ENCODE assay signal across 15 cellular contexts in the genomic region with DNA sequence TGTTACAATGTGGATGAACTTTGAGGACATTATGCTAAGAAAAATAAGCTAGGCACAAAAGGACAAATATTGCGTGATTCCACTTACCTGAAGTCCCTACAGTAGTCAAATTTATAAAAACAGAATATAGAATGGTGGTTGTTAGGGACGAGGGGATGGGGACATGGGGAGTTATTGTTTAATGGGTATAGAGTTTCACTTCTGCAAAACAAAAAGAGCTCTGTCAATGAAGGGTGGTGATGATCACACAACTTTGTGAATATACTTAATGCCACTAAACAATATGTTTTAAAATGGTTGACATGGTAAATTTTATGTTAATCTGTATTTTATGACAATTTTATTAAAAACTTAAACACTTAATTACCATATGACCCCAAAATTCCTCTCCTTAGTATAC. TPM values are rescaled to one million over a fixed set of nuclear protein-coding genes. Genes with fewer than 3 reads are reported as not detected.
A peak's percentile ranks its signal among the peaks of the same experiment; 100 is the strongest.
DNase-seq lines count a peak whose midpoint lies in the region; ATAC-seq and TF ChIP-seq lines count a peak whose summit lies in the region.
"Had no signal": no experiment of that assay in that cellular context is flagged by ENCODE, and none has a peak within 500 bp of the region (broad histone marks: within the 10 kb centered on the region; RNA-seq: fewer than 3 reads in every experiment).

No MANE protein-coding gene starts in this region.

- no peak overlapping the region for H2AFZ ChIP-seq in PC-3 (ENCODE audit: low read length)

- no TSS peak for BruUV-seq in PC-3 (replicated peaks; lab: Mats Ljungman, UMichigan)

- peak; percentile 58 for ATAC-seq in GM18868 (IDR thresholded peaks at IDR 0.05; ENCODE audit: unreplicated experiment)
- peak; percentile 52 for ATAC-seq in GM21576 (IDR thresholded peaks at IDR 0.05; ENCODE audit: unreplicated experiment)
- ATAC-seq in HG03457 (IDR thresholded peaks at IDR 0.05; ENCODE audit: unreplicated experiment), result peak; percentile 71
- no peak for ATAC-seq in PC-3
- no peak for ATAC-seq in HG02763 (IDR thresholded peaks at IDR 0.05; ENCODE audit: unreplicated experiment)
- ATAC-seq: activated naive CD8-positive, alpha-beta T cell treated with anti-CD3 and anti-CD28 coated beads, Interleukin-2, amount 50 U/mL, for 24 hours had no signal

- no peaks in the 10 kb centered on the region for H3K4me1 ChIP-seq in PC-3 (ENCODE audit: insufficient read depth, low read length)
- H3K4me1 ChIP-seq: tibial artery had no signal

- intact Hi-C loops in PC-3 (cut with micrococcal nuclease), result no loop called here

- 0 out of 2 replicates have a peak, but pooled peaks cover 2% of the 10 kb centered on the region for H4K20me1 ChIP-seq in PC-3 (ENCODE audit: low read length)

- no peak overlapping the region for H3K4me3 ChIP-seq in PC-3 (ENCODE audit: low read length)
- H3K4me3 ChIP-seq: tibial artery had no signal

- DNase-seq in RPMI8226 (peak; percentile 16), hepatic stellate cell (ENCODE audit: low spot score) (no peak), PC-3 (no peak), substantia nigra (lab: John Stamatoyannopoulos, UW) (no peak)
- DNase-seq: activated CD4-positive, CD25-positive, alpha-beta regulatory T cell; activated naive CD8-positive, alpha-beta T cell treated with anti-CD3 and anti-CD28 coated beads, Interleukin-2, amount 50 U/mL, for 24 hours; DMS 273 treated with DMSO at 0.1 percent for 48 hours; mesenchymal stem cell; NCI-H526 treated with DMSO at 0.1 percent for 48 hours; small intestine; tibial artery had no signal

- 0 out of 2 replicates have a peak, but pooled peaks cover 3% of the 10 kb centered on the region for H3K36me3 ChIP-seq in PC-3 (ENCODE audit: low read depth, low read length)

- H3F3A ChIP-seq in PC-3 (ENCODE audit: low read length, unreplicated experiment), result no peaks in the 10 kb centered on the region

- H3K9ac ChIP-seq in PC-3 (ENCODE audit: low read length), result no peak overlapping the region

- POLR2A ChIA-PET in PC-3 (lab: Charles Lee; ENCODE audit: unreplicated experiment), result no interaction called here

- H3K9me2 ChIP-seq in PC-3 (replicated peaks; ENCODE audit: low read length), result no peaks in the 10 kb centered on the region

- H3K79me2 ChIP-seq in PC-3 (ENCODE audit: low read length), result no peaks in the 10 kb centered on the region

- no peaks in the 10 kb centered on the region for H3K27me3 ChIP-seq in PC-3 (ENCODE audit: low read length)
- H3K27me3 ChIP-seq: tibial artery had no signal

- H3K4me2 ChIP-seq in PC-3 (ENCODE audit: low read length), result no peak overlapping the region

- TF ChIP-seq CTCF in PC-3 (conservative IDR thresholded peaks at IDR 0.05; ENCODE audit: low read depth, low read length), result no peak

- H3K27ac ChIP-seq in PC-3 (ENCODE audit: low read length) (no peak overlapping the region), substantia nigra (ENCODE audit: low read depth, low read length, poor library complexity, severe bottlenecking) (no peak overlapping the region)
- H3K27ac ChIP-seq: tibial artery had no signal

- no peaks in the 10 kb centered on the region for H3K9me3 ChIP-seq in PC-3 (ENCODE audit: low read length)
- H3K9me3 ChIP-seq: tibial artery had no signal

- CTCF ChIA-PET in PC-3 (lab: Charles Lee), result no interaction called here

RNA-seq across cellular contexts. Expression of gene INTS4, which starts 26.1 kb away (rescaled TPM):
- 42.2 and 50.8 TPM in 2 replicates for total RNA-seq in PC-3 (2014; rRNA removed)

RNA-seq across cellular contexts. Expression of gene KCTD14, which starts 54.7 kb away (rescaled TPM):
- 1.6 and 3.6 TPM in 2 replicates for total RNA-seq in PC-3 (2014; rRNA removed)

Comparison
In these comparisons a context has a peak if more than half of its experiments do, and no peak if none do; other contexts are left out.
1. ATAC-seq: peak in GM18868 (single experiment), GM21576 (single experiment) and HG03457 (single experiment); none in PC-3 (single experiment) and HG02763 (single experiment).